Comparison of ENCODE assay signal across 21 cellular contexts in the genomic region with DNA sequence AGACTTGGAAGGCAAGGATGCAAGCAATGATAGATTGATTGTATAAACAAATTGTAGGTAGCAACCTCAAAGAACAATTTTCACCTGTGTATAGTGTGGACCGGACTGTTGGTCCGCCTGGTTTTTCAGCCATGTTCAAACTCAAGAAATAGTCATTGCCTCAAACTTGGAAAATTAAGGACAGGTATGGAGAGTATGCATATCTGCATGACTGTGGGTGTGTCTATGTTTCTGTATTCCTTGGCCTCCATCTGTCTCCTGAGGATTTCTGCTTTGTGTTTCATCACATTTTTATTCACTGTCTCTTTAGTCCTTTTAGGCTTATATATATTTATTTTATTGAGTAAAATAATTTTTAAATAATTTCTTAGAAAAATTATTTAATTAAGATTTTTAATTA. TPM values are rescaled to one million over a fixed set of nuclear protein-coding genes. Genes with fewer than 3 reads are reported as not detected.
DNase-seq lines count a peak whose midpoint lies in the region; ATAC-seq and TF ChIP-seq lines count a peak whose summit lies in the region.
"Had no signal": no experiment of that assay in that cellular context is flagged by ENCODE, and none has a peak within 500 bp of the region (broad histone marks: within the 10 kb centered on the region; RNA-seq: fewer than 3 reads in every experiment).

No MANE protein-coding gene starts in this region.

- WGBS in endodermal cell (ENCODE audit: insufficient coverage in 1 of 2, insufficient read length in 1 of 2), 2 experiments: 80 to 100% methylated on average over 2 of the region's 2 CpGs
- whole genome bisulfite sequencing in right lobe of liver (ENCODE audit: insufficient coverage, low coverage, low lambda C conversion rate, missing lambda C conversion rate): 44% methylated on average over 2 of the region's 2 CpGs
- WGBS in H9 (ENCODE audit: extremely low coverage, insufficient read length, low lambda C conversion rate): no CpG with 5 or more reads among the region's 2 CpGs

- H3K14ac ChIP-seq in H9 (ENCODE audit: insufficient read depth, low read length): no peak overlapping the region

- no peak overlapping the region for H3K4me2 ChIP-seq in H9 (ENCODE audit: insufficient read depth, insufficient read length, low read length)
- H3K4me2 ChIP-seq: smooth muscle cell had no signal

- BruUV-seq in Caco-2 (replicated peaks; lab: Mats Ljungman, UMichigan): no TSS peak

- CTCF ChIA-PET in Caco-2 (lab: Charles Lee): no interaction called here

- no peak overlapping the region for H3T11ph ChIP-seq in H9 (ENCODE audit: low read length)

- no peak overlapping the region for H3K4me3 ChIP-seq in Caco-2 (ENCODE audit: low read depth, low read length)
- no peak overlapping the region for H3K4me3 ChIP-seq in endodermal cell (ENCODE audit: low read length)
- H3K4me3 ChIP-seq in right lobe of liver: peak overlapping the region in 2 of 3 donors; percentile 0 to 9
- peak overlapping the region; percentile 64 to 76 (median 71) for H3K4me3 ChIP-seq in skeletal muscle tissue (ENCODE audit: low read length in 3 of 3)
- H3K4me3 ChIP-seq: lower lobe of right lung, mucosa of descending colon, smooth muscle cell had no signal

- peaks cover 22% of the 10 kb centered on the region for H3K36me3 Mint-ChIP-seq in Caco-2 (ENCODE audit: insufficient read depth, unreplicated experiment)
- peaks cover 7% of the 10 kb centered on the region for H3K36me3 Mint-ChIP-seq in endodermal cell (ENCODE audit: low read depth)
- no peaks in the 10 kb centered on the region for H3K36me3 Mint-ChIP-seq in H9 (ENCODE audit: insufficient read depth in 1 of 3, low read depth in 3 of 3)

- no peak overlapping the region for H3K56ac ChIP-seq in H9 (ENCODE audit: insufficient read length, low read depth, low read length)

- no peak overlapping the region for H4K8ac ChIP-seq in H9 (replicated peaks; ENCODE audit: insufficient read length, low read depth, low read length)

- H4K5ac ChIP-seq in H9 (ENCODE audit: insufficient read length, low read depth, low read length): no peak overlapping the region

- H3K4me3 Mint-ChIP-seq in Caco-2 (ENCODE audit: unreplicated experiment) (no peak overlapping the region), endodermal cell (no peak overlapping the region), H9 (no peak overlapping the region)
- H3K4me3 Mint-ChIP-seq: activated naive CD4-positive, alpha-beta T cell treated with anti-CD3 and anti-CD28 coated beads, Interleukin-2, amount 50 U/mL, for 24 hours; CD14-positive monocyte; neural crest cell; T-helper 2 cell treated with Interferon-gamma antibody and Interleukin-4, amounts not matched to agents 5 μg/mL and 100 μg/mL, for 36 hours had no signal

- no peak overlapping the region for H4K91ac ChIP-seq in H9 (ENCODE audit: insufficient read length, low read depth, low read length)

- no peak for TF ChIP-seq CTCF in Caco-2 (IDR thresholded peaks at IDR 0.05; ENCODE audit: insufficient read depth in 1 of 2, low read depth in 1 of 2, low read length in 1 of 2, severe bottlenecking in 1 of 2, unreplicated experiment in 1 of 2)
- TF ChIP-seq CTCF in endodermal cell (conservative IDR thresholded peaks at IDR 0.05): no peak
- TF ChIP-seq CTCF in right lobe of liver (IDR thresholded peaks at IDR 0.05): no peak
- no peak for TF ChIP-seq CTCF in H9 (conservative IDR thresholded peaks at IDR 0.05)

- H2BK5ac ChIP-seq in H9 (ENCODE audit: insufficient read length, low read length): no peak overlapping the region

- H3K9ac ChIP-seq in endodermal cell (ENCODE audit: extremely low read depth, low read length, poor library complexity, severe bottlenecking) (no peak overlapping the region), skeletal muscle tissue (ENCODE audit: low read depth in 1 of 3, low read length in 3 of 3) (peak overlapping the region; percentile 72 to 87 (median 84)), H9 (ENCODE audit: extremely low read depth, insufficient read length, low read length) (no peak overlapping the region)

- H2AFZ ChIP-seq in H9 (ENCODE audit: low read length): no peak overlapping the region

- no peak overlapping the region for H3K18ac ChIP-seq in H9 (ENCODE audit: insufficient read length, low read depth, low read length)

- no peaks in the 10 kb centered on the region for H3K27me3 ChIP-seq in Caco-2 (replicated peaks; ENCODE audit: control insufficient read depth, insufficient read depth, low read length)
- no peaks in the 10 kb centered on the region for H3K27me3 ChIP-seq in endodermal cell (ENCODE audit: control insufficient read depth, insufficient read depth, low read length, poor library complexity, severe bottlenecking)
- no peaks in the 10 kb centered on the region for H3K27me3 ChIP-seq in right lobe of liver
- no peaks in the 10 kb centered on the region for H3K27me3 ChIP-seq in skeletal muscle tissue (ENCODE audit: control insufficient read depth in 3 of 3, insufficient read depth in 3 of 3, low read length in 3 of 3)
- no peaks in the 10 kb centered on the region for H3K27me3 ChIP-seq in H9 (ENCODE audit: insufficient read depth, low read length)

- POLR2A ChIA-PET in Caco-2 (lab: Charles Lee): no interaction called here

- no peak overlapping the region for H3K27ac ChIP-seq in endodermal cell (ENCODE audit: low read depth, low read length)
- peak overlapping the region in 2 of 3 donors; percentile 85 to 87 for H3K27ac ChIP-seq in right lobe of liver
- peak overlapping the region; percentile 90 for H3K27ac ChIP-seq in skeletal muscle tissue (ENCODE audit: low read depth, low read length)
- H3K27ac ChIP-seq in H9 (ENCODE audit: insufficient read length, low read depth, low read length): no peak overlapping the region

- no peaks in the 10 kb centered on the region for H3K79me2 ChIP-seq in H9 (ENCODE audit: insufficient read depth, low read length)

- peaks cover 43% of the 10 kb centered on the region for H3K4me1 Mint-ChIP-seq in Caco-2 (ENCODE audit: low read depth, unreplicated experiment)
- H3K4me1 Mint-ChIP-seq in endodermal cell: peaks cover 10% of the 10 kb centered on the region
- H3K4me1 Mint-ChIP-seq in H9: peaks cover 8 to 12% of the 10 kb centered on the region in 2 experiments
- H3K4me1 Mint-ChIP-seq: neural crest cell had no signal

- H3K27me3 Mint-ChIP-seq in Caco-2 (ENCODE audit: insufficient read depth, unreplicated experiment) (no peaks in the 10 kb centered on the region), endodermal cell (ENCODE audit: insufficient read depth) (no peaks in the 10 kb centered on the region), H9 (ENCODE audit: low read depth) (no peaks in the 10 kb centered on the region)
- H3K27me3 Mint-ChIP-seq: activated naive CD4-positive, alpha-beta T cell treated with anti-CD3 and anti-CD28 coated beads, Interleukin-2, amount 50 U/mL, for 24 hours; progenitor cell of endocrine pancreas had no signal

- no peak overlapping the region for H2BK120ac ChIP-seq in H9 (ENCODE audit: low read depth, low read length, poor library complexity, severe bottlenecking)

- H3K9me3 ChIP-seq in Caco-2 (no peaks in the 10 kb centered on the region), endodermal cell (ENCODE audit: control insufficient read depth, low read length) (no peaks in the 10 kb centered on the region), right lobe of liver (no peaks in the 10 kb centered on the region), skeletal muscle tissue (ENCODE audit: control insufficient read depth in 3 of 3, low read length in 3 of 3) (no peaks in the 10 kb centered on the region), H9 (ENCODE audit: control insufficient read depth, low read depth, low read length) (no peaks in the 10 kb centered on the region)
- H3K9me3 ChIP-seq: lower lobe of right lung, mucosa of descending colon had no signal

- H3K23me2 ChIP-seq in H9 (ENCODE audit: insufficient read length, low read depth, low read length, poor library complexity, severe bottlenecking): no peaks in the 10 kb centered on the region

- H3K36me3 ChIP-seq in Caco-2 (ENCODE audit: control insufficient read depth, insufficient read depth, low read length) (no peaks in the 10 kb centered on the region; the same call in 1 of the 2 replicates), endodermal cell (ENCODE audit: control insufficient read depth, insufficient read depth, low read length) (peaks cover 7% of the 10 kb centered on the region), right lobe of liver (no peaks in the 10 kb centered on the region), skeletal muscle tissue (ENCODE audit: control insufficient read depth in 3 of 3, insufficient read depth in 3 of 3, low read length in 3 of 3) (peaks cover 0 to 7% (median 0%) of the 10 kb centered on the region in 3 donors)

- H3K27ac Mint-ChIP-seq in Caco-2 (ENCODE audit: unreplicated experiment) (peak overlapping the region; percentile 85), endodermal cell (no peak overlapping the region), H9 (no peak overlapping the region)
- H3K27ac Mint-ChIP-seq: activated naive CD4-positive, alpha-beta T cell treated with anti-CD3 and anti-CD28 coated beads, Interleukin-2, amount 50 U/mL, for 24 hours; T-helper 2 cell treated with Interferon-gamma antibody and Interleukin-4, amounts not matched to agents 5 μg/mL and 100 μg/mL, for 36 hours had no signal

- H3K9me3 Mint-ChIP-seq in Caco-2 (ENCODE audit: unreplicated experiment) (no peaks in the 10 kb centered on the region), endodermal cell (no peaks in the 10 kb centered on the region), H9 (no peaks in the 10 kb centered on the region)
- H3K9me3 Mint-ChIP-seq: activated naive CD4-positive, alpha-beta T cell treated with anti-CD3 and anti-CD28 coated beads, Interleukin-2, amount 50 U/mL, for 24 hours; CD14-positive monocyte; neural crest cell; T-helper 2 cell treated with Interferon-gamma antibody and Interleukin-4, amounts not matched to agents 5 μg/mL and 100 μg/mL, for 36 hours had no signal

- TF ChIP-seq POLR2A in right lobe of liver (IDR thresholded peaks at IDR 0.05): no peak

- H2AK5ac ChIP-seq in H9 (ENCODE audit: insufficient read length, low read length): no peak overlapping the region

- no peaks in the 10 kb centered on the region for H3K79me1 ChIP-seq in H9 (ENCODE audit: insufficient read depth, low read depth, low read length, poor library complexity, severe bottlenecking)

- intact Hi-C loops in Caco-2 (cut with micrococcal nuclease; ENCODE audit: unreplicated experiment): no loop called here
- intact Hi-C loops in right lobe of liver (cut with DNase I): no loop called here

- H2BK20ac ChIP-seq in H9 (ENCODE audit: low read depth, low read length, poor library complexity, severe bottlenecking): no peak overlapping the region

- H3K4me1 ChIP-seq in Caco-2 (peaks cover 50% of the 10 kb centered on the region), endodermal cell (ENCODE audit: control insufficient read depth, insufficient read depth, low read length) (no peaks in the 10 kb centered on the region), right lobe of liver (peaks cover 0 to 46% (median 22%) of the 10 kb centered on the region in 4 donors), skeletal muscle tissue (ENCODE audit: control insufficient read depth in 3 of 3, insufficient read depth in 3 of 3, low read length in 3 of 3) (peaks cover 26 to 36% (median 29%) of the 10 kb centered on the region in 3 donors), H9 (ENCODE audit: insufficient read depth, low read length) (no peaks in the 10 kb centered on the region)

- H3K23ac ChIP-seq in H9 (ENCODE audit: insufficient read length, low read depth, low read length): no peak overlapping the region

- no peak overlapping the region for H2BK12ac ChIP-seq in H9 (ENCODE audit: insufficient read length, low read depth, low read length)

- no peak overlapping the region for H3K4ac ChIP-seq in H9 (ENCODE audit: low read depth, low read length)

- H4K20me1 ChIP-seq in H9 (ENCODE audit: control insufficient read depth, insufficient read depth, insufficient read length): no peaks in the 10 kb centered on the region

- H2BK15ac ChIP-seq in H9 (ENCODE audit: low read depth, low read length): no peak overlapping the region

- ATAC-seq in right lobe of liver (peak; percentile 29 to 47 (median 31)), HG03354 (IDR thresholded peaks at IDR 0.05; ENCODE audit: poor library complexity, severe bottlenecking, unreplicated experiment) (no peak)
- ATAC-seq: lower lobe of right lung, mucosa of descending colon had no signal

- DNase-seq in Caco-2: no peak
- DNase-seq in endodermal cell: peak; percentile 10
- DNase-seq in right lobe of liver: no peak
- DNase-seq in NCI-H510A treated with DMSO at 0.1 percent for 48 hours (lab: John Stamatoyannopoulos, UW): no peak
- DNase-seq in H9: no peak
- DNase-seq in activated CD4-positive, alpha-beta T cell treated with anti-CD3 and anti-CD28 coated beads, Interleukin-2, amount 50 U/mL, for 1 hour: no peak
- DNase-seq: hippocampal formation, Karpas-422, lower lobe of right lung, mucosa of descending colon, MV-4-11, NCI-H187, NCI-H69 had no signal

RNA-seq across cellular contexts. Expression of a gene that starts 53.9 kb away (rescaled TPM):
- total RNA-seq in Caco-2 (2022) (17.2 and 26.7 TPM in 2 replicates), endodermal cell (10 to 100 TPM; 20.5 to 25.0 TPM), right lobe of liver (1 to 10 TPM; 3.5 to 7.9 (median 5.5) TPM), skeletal muscle tissue (9.9 TPM), H9 (2021) (21.5 and 24.4 TPM in 2 replicates)
- 15.8 TPM for polyA plus RNA-seq in endodermal cell (2013, experiment 1 of 2)
- 14.9 TPM for polyA plus RNA-seq in endodermal cell (2013, experiment 2 of 2)

Comparison
In these comparisons a context has a peak if more than half of its experiments do, and no peak if none do; other contexts are left out.
1. H3K4me3 ChIP-seq: peak in right lobe of liver (2 of 3) and skeletal muscle tissue (3 of 3); none in Caco-2 (single experiment) and endodermal cell (single experiment).
2. H3K27ac ChIP-seq: peak in right lobe of liver (2 of 3) and skeletal muscle tissue (single experiment); none in endodermal cell (single experiment) and H9 (single experiment).
3. H3K9ac ChIP-seq: peak in skeletal muscle tissue (3 of 3); none in endodermal cell (single experiment) and H9 (single experiment).